10 cellular contexts compared by ENCODE assay signal in the genomic region with DNA sequence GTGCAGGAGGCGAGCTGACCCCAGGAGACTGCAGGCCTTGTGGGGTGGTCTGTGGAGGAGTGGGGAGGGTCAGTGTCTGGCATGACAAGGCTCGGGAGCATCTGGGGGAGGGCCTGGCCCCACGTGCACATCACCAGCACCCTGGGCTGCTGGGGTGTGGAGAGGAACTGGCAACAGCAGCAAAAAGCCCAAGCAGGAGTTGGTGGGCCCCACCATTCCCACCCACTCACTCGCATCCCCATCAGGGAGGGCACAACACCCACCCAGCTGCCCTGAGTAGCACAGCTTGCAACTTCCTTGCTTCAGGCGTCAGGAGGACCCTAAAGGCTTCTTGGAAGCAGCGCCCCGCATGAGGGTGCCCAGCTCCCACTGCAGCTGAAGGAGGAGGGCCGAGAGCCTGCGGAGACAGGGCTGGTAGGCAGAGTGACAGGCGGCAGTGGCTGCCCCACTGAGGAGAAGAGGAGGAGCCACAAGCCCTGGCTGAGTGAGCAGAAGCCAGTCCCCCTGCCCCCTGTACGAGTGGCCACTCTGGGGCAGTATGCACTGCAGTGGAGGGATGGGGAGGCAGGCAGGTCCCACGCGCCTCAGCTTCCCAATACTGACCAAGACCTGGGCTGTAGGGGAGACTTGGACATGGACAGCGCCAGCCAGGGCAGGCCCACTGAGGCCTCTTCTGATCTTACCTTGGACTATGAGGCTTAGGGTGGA. TPM values are rescaled to one million over a fixed set of nuclear protein-coding genes. Genes with fewer than 3 reads are reported as not detected.
DNase-seq lines count a peak whose midpoint lies in the region; ATAC-seq, FAIRE-seq and TF ChIP-seq lines count a peak whose summit lies in the region.
"Had no signal": no experiment of that assay in that cellular context is flagged by ENCODE, and none has a peak within 500 bp of the region (broad histone marks: within the 10 kb centered on the region; RNA-seq: fewer than 3 reads in every experiment).

No MANE protein-coding gene starts in this region.

- H3K79me2 ChIP-seq in GM12878 (ENCODE audit: control insufficient read depth, insufficient read depth, low read length), result peaks cover 70% of the 10 kb centered on the region

- no peaks in the 10 kb centered on the region for H3K9me3 ChIP-seq in A673 (ENCODE audit: low read depth, low read length, poor library complexity, severe bottlenecking)
- no peaks in the 10 kb centered on the region for H3K9me3 ChIP-seq in GM12878 (replicated peaks; ENCODE audit: control insufficient read depth, insufficient read depth, low read length)
- no peaks in the 10 kb centered on the region for H3K9me3 ChIP-seq in mucosa of rectum (ENCODE audit: control insufficient read depth in 2 of 2, low read length in 2 of 2)
- H3K9me3 ChIP-seq: gastroesophageal sphincter had no signal

- intact Hi-C loops in A673 (cut with micrococcal nuclease; ENCODE audit: unreplicated experiment) (no loop called here), GM12878 (cut with micrococcal nuclease; ENCODE audit: unreplicated experiment) (no loop called here), left colon (cut with DNase I, micrococcal nuclease) (no loop called here)

- H3K36me3 ChIP-seq in A673 (ENCODE audit: insufficient read depth, low read length, poor library complexity, severe bottlenecking) (no peaks in the 10 kb centered on the region), H7 (replicated peaks; ENCODE audit: control insufficient read depth, insufficient read depth, low read length) (no peaks in the 10 kb centered on the region), GM12878 (ENCODE audit: control insufficient read depth in 2 of 2, insufficient read depth in 2 of 2, low read length in 1 of 2) (peaks cover 3% of the 10 kb centered on the region in 2 experiments; a peak in 3 of 4 replicates), mucosa of rectum (ENCODE audit: control insufficient read depth in 2 of 2, insufficient read depth in 2 of 2, low read length in 2 of 2) (no peaks in the 10 kb centered on the region)
- H3K36me3 ChIP-seq: gastroesophageal sphincter had no signal

- H3K36me3 Mint-ChIP-seq in progenitor cell of endocrine pancreas (ENCODE audit: insufficient read depth), result no peaks in the 10 kb centered on the region

- H3K9me3 Mint-ChIP-seq in progenitor cell of endocrine pancreas (ENCODE audit: low read depth), result no peaks in the 10 kb centered on the region

- H3K27ac Mint-ChIP-seq in progenitor cell of endocrine pancreas, result no peak overlapping the region

- H3K4me3 ChIP-seq in A673 (ENCODE audit: low read depth, low read length, poor library complexity, severe bottlenecking) (no peak overlapping the region), H7 (ENCODE audit: insufficient read depth, low read depth, low read length) (no peak overlapping the region), GM12878 (no peak overlapping the region), mucosa of rectum (ENCODE audit: low read length in 2 of 2) (no peak overlapping the region)
- H3K4me3 ChIP-seq: gastroesophageal sphincter had no signal

- H3K4me1 Mint-ChIP-seq in progenitor cell of endocrine pancreas (ENCODE audit: low read depth), result no peaks in the 10 kb centered on the region

- DNase-seq in A673 (ENCODE audit: low spot score), result no peak
- peak; percentile 86 for DNase-seq in H7
- DNase-seq in GM12878 (ENCODE audit: low read depth, low spot score), result no peak
- DNase-seq in left colon, result no peak
- no peak for DNase-seq in progenitor cell of endocrine pancreas (ENCODE audit: low spot score, unreplicated experiment)
- DNase-seq in NCI-H146 (lab: John Stamatoyannopoulos, UW), result no peak
- DNase-seq in amygdala (lab: John Stamatoyannopoulos, UW), result no peak
- DNase-seq: caudate nucleus had no signal

- SMC1A ChIA-PET in GM12878 (lab: Charles Lee; ENCODE audit: uncharacterized antibody, unreplicated experiment), result no interaction called here

- peaks cover 12% of the 10 kb centered on the region for H4K20me1 ChIP-seq in GM12878 (ENCODE audit: control insufficient read depth, insufficient read depth)

- no peak overlapping the region for H3K4me3 Mint-ChIP-seq in progenitor cell of endocrine pancreas (ENCODE audit: low read depth)

- TF ChIP-seq CTCF in A673 (conservative IDR thresholded peaks at IDR 0.05; ENCODE audit: low read depth, low read length), result no peak
- TF ChIP-seq CTCF in GM12878 (IDR thresholded peaks at IDR 0.05 in 2 of 3, conservative IDR thresholded peaks at IDR 0.05 in 1 of 3; ENCODE audit: control insufficient read depth in 2 of 3, extremely low read depth in 1 of 3, insufficient read depth in 1 of 3, low read depth in 3 of 3, low read length in 3 of 3), result no peak
- TF ChIP-seq CTCF in progenitor cell of endocrine pancreas (IDR thresholded peaks at IDR 0.05; ENCODE audit: unreplicated experiment), result no peak

- no peaks in the 10 kb centered on the region for H3K27me3 Mint-ChIP-seq in progenitor cell of endocrine pancreas

- CTCF ChIA-PET in A673 (lab: Charles Lee) (interaction anchor here (0.6 kb wide), 1 partner anchor 492 kb away, joined by 3 read pairs; no protein-coding TSS in a partner anchor), GM12878 (lab: Yijun Ruan, JAX) (interaction anchor here (0.6 kb wide), 1 partner anchor 351 kb away, joined by 3 read pairs; no protein-coding TSS in a partner anchor)

- H3K9ac ChIP-seq in GM12878 (ENCODE audit: control insufficient read depth, insufficient read depth, low read length) (no peak overlapping the region), mucosa of rectum (ENCODE audit: low read depth in 1 of 2, low read length in 2 of 2) (peak overlapping the region in 1 of 2 donors; percentile 21)

- TF ChIP-seq POLR2A in GM12878 (IDR thresholded peaks at IDR 0.05; ENCODE audit: low read depth, low read length), result peak; percentile 23; the same call in 1 of the 2 replicates

- no peak overlapping the region for H3K4me2 ChIP-seq in GM12878 (ENCODE audit: control insufficient read depth, insufficient read depth)

- RAD21 ChIA-PET in GM12878 (lab: Charles Lee; ENCODE audit: unreplicated experiment), result interaction anchor here (1.1 to 2.0 kb wide), 2 partner anchors 24 to 93 kb away, joined by 3 to 4 read pairs; a partner anchor contains a TSS

- H2AFZ ChIP-seq in GM12878 (ENCODE audit: control insufficient read depth, low read depth, low read length), result no peak overlapping the region

- TF ChIP-seq RAD21 in GM12878 (IDR thresholded peaks at IDR 0.05; ENCODE audit: insufficient read depth, low read depth, low read length), result no peak

- BruUV-seq in A673 (replicated peaks; lab: Mats Ljungman, UMichigan) (no TSS peak), GM12878 (replicated peaks; lab: Mats Ljungman, UMichigan) (no TSS peak)

- 78% methylated on average over 14 of the region's 14 CpGs for WGBS in GM12878 (ENCODE audit: insufficient coverage, insufficient replicate concordance, low lambda C conversion rate, missing lambda C conversion rate)

- peaks cover 18% of the 10 kb centered on the region for H3K4me1 ChIP-seq in A673 (ENCODE audit: insufficient read depth, low read length, poor library complexity, severe bottlenecking)
- H3K4me1 ChIP-seq in GM12878 (ENCODE audit: control insufficient read depth, insufficient read depth, low read length), result peaks cover 31% of the 10 kb centered on the region
- peaks cover 35 to 47% of the 10 kb centered on the region in 2 donors for H3K4me1 ChIP-seq in mucosa of rectum (ENCODE audit: control insufficient read depth in 2 of 2, insufficient read depth in 2 of 2, low read length in 2 of 2)

- FAIRE-seq in GM12878 (lab: Jason Lieb, UNC), result no peak

- H3K27ac ChIP-seq in A673 (ENCODE audit: low read depth, low read length, poor library complexity, severe bottlenecking) (peak overlapping the region; percentile 53), GM12878 (ENCODE audit: control insufficient read depth, insufficient read depth) (no peak overlapping the region; the same call in 1 of the 2 replicates), mucosa of rectum (ENCODE audit: low read depth in 2 of 2, low read length in 2 of 2) (peak overlapping the region; percentile 22 to 50)

- H3K27me3 ChIP-seq in A673 (replicated peaks; ENCODE audit: insufficient read depth, low read depth, low read length, poor library complexity) (no peaks in the 10 kb centered on the region), H7 (ENCODE audit: control insufficient read depth, insufficient read depth, low read length) (no peaks in the 10 kb centered on the region), GM12878 (replicated peaks in 1 of 2; ENCODE audit: control insufficient read depth in 2 of 2, insufficient read depth in 2 of 2, low read length in 1 of 2) (no peaks in the 10 kb centered on the region), mucosa of rectum (ENCODE audit: control insufficient read depth in 2 of 2, insufficient read depth in 2 of 2, low read length in 2 of 2) (no peaks in the 10 kb centered on the region)
- H3K27me3 ChIP-seq: gastroesophageal sphincter had no signal

- in situ Hi-C loops in GM12878 (cut with MboI), result no loop called here

- no peak for TF ChIP-seq EP300 in GM12878 (IDR thresholded peaks at IDR 0.05; ENCODE audit: borderline replicate concordance in 1 of 2, control insufficient read depth in 1 of 2, low read depth in 2 of 2, low read length in 2 of 2)

- ATAC-seq in GM12878 (no peak; the same call in 2 of the 3 replicates), left colon (no peak)
- ATAC-seq: gastroesophageal sphincter had no signal

- POLR2A ChIA-PET in A673 (lab: Charles Lee; ENCODE audit: low non-redundant PET), result no interaction called here
- POLR2A ChIA-PET in GM12878 (lab: Charles Lee), result interaction anchor here (1.0 to 1.3 kb wide), 2 partner anchors 26 to 84 kb away, joined by 3 to 4 read pairs; a partner anchor contains a TSS

RNA-seq across cellular contexts. Expression of a gene that starts 26.5 kb away (rescaled TPM):
- 15.8 and 16.4 TPM in 2 replicates for total RNA-seq in A673 (2021)
- 16.4 and 17.0 TPM in 2 replicates for total RNA-seq in H7 (2014; rRNA removed; shearing (Covaris generic))
- total RNA-seq in GM12878 (2013; cell fraction: nucleolus; rRNA removed), result 31.6 and 39.3 TPM in 2 replicates
- total RNA-seq in GM12878 (2014; rRNA removed), result 11.7 and 13.1 TPM in 2 replicates
- 3.8 and 5.1 TPM in 2 replicates for total RNA-seq in GM12878 (2014; rRNA removed; fragmentation: Illumina TruSeq; extraction: Trizol)
- 19.7 and 25.0 TPM in 2 replicates for total RNA-seq in GM12878 (2021)
- polyA plus RNA-seq in GM12878 (2011; ENCODE audit: low read depth), result 4.6 TPM
- polyA plus RNA-seq in GM12878 (2011; rRNA removed), result 2.4 and 4.6 TPM in 2 replicates
- 6.1 and 9.0 TPM in 2 replicates for polyA plus RNA-seq in GM12878 (2011; cell fraction: cytosol; rRNA removed)
- polyA plus RNA-seq in GM12878 (2011; cell fraction: nucleus; rRNA removed), result 23.5 and 30.6 TPM in 2 replicates
- 13.5 and 16.7 TPM in 2 replicates for polyA plus RNA-seq in GM12878 (2012)
- 0.87 and 3.6 TPM in 2 replicates for polyA plus RNA-seq in GM12878 (2014; fragmentation: Illumina TruSeq; extraction: Trizol)
- polyA plus RNA-seq in GM12878 (2014; fragmentation: Nextera tagmentation; extraction: Ambion mirVana), result under 1 TPM; 0.91 to 0.98 TPM
- 13.8 and 16.8 TPM in 2 replicates for polyA plus RNA-seq in GM12878 (2014; rRNA removed)
- polyA plus RNA-seq in GM12878 (2016; fragmentation: Nextera tagmentation; extraction: Ambion mirVana), result 10 to 100 TPM; 21.2 to 21.6 TPM
- polyA minus RNA-seq in GM12878 (2011; rRNA and poly(A)+ RNA removed), result 5.9 and 12.4 TPM in 2 replicates
- polyA minus RNA-seq in GM12878 (2011; cell fraction: cytosol; rRNA and poly(A)+ RNA removed), result 4.8 and 10.7 TPM in 2 replicates
- polyA minus RNA-seq in GM12878 (2011; cell fraction: nucleus; rRNA and poly(A)+ RNA removed), result 7.1 and 13.3 TPM in 2 replicates
- total RNA-seq in left colon, result 10 to 100 TPM; 18.1 to 19.1 TPM
- total RNA-seq in progenitor cell of endocrine pancreas, result 13.8 and 15.5 TPM in 2 replicates

RNA-seq across cellular contexts. Expression of a gene that starts 48.0 kb away (rescaled TPM):
- 210 and 245 TPM in 2 replicates for total RNA-seq in A673 (2021)
- 446 and 481 TPM in 2 replicates for total RNA-seq in H7 (2014; rRNA removed; shearing (Covaris generic))
- 50.6 and 53.1 TPM in 2 replicates for total RNA-seq in GM12878 (2013; cell fraction: nucleolus; rRNA removed)
- 157 and 192 TPM in 2 replicates for total RNA-seq in GM12878 (2014; rRNA removed)
- 59.8 and 66.4 TPM in 2 replicates for total RNA-seq in GM12878 (2014; rRNA removed; fragmentation: Illumina TruSeq; extraction: Trizol)
- 204 and 205 TPM in 2 replicates for total RNA-seq in GM12878 (2021)
- 74.1 TPM for polyA plus RNA-seq in GM12878 (2011; ENCODE audit: low read depth)
- 62.3 and 116 TPM in 2 replicates for polyA plus RNA-seq in GM12878 (2011; rRNA removed)
- 212 and 258 TPM in 2 replicates for polyA plus RNA-seq in GM12878 (2011; cell fraction: cytosol; rRNA removed)
- 200 and 207 TPM in 2 replicates for polyA plus RNA-seq in GM12878 (2011; cell fraction: nucleus; rRNA removed)
- polyA plus RNA-seq in GM12878 (2012), result 209 and 231 TPM in 2 replicates
- polyA plus RNA-seq in GM12878 (2014; fragmentation: Illumina TruSeq; extraction: Trizol), result 4.2 and 39.7 TPM in 2 replicates
- 1 to 10 TPM in 1 of 2 experiments, under 1 TPM in 1; 0.13 to 1.1 TPM for polyA plus RNA-seq in GM12878 (2014; fragmentation: Nextera tagmentation; extraction: Ambion mirVana)
- 143 and 172 TPM in 2 replicates for polyA plus RNA-seq in GM12878 (2014; rRNA removed)
- polyA plus RNA-seq in GM12878 (2016; fragmentation: Nextera tagmentation; extraction: Ambion mirVana), result 100 to 1,000 TPM in 1 of 2 experiments, 10 to 100 TPM in 1; 90.1 to 101 TPM
- polyA minus RNA-seq in GM12878 (2011; rRNA and poly(A)+ RNA removed), result 71.0 and 163 TPM in 2 replicates
- 101 and 104 TPM in 2 replicates for polyA minus RNA-seq in GM12878 (2011; cell fraction: cytosol; rRNA and poly(A)+ RNA removed)
- 33.4 and 45.1 TPM in 2 replicates for polyA minus RNA-seq in GM12878 (2011; cell fraction: nucleus; rRNA and poly(A)+ RNA removed)
- 100 to 1,000 TPM; 174 to 197 TPM for total RNA-seq in left colon
- 216 and 220 TPM in 2 replicates for total RNA-seq in progenitor cell of endocrine pancreas

RNA-seq across cellular contexts. Expression of a gene that starts 57.4 kb away (rescaled TPM):
- total RNA-seq in A673 (2021) (153 and 223 TPM in 2 replicates), GM12878 (2014; rRNA removed) (9.9 and 12.3 TPM in 2 replicates), GM12878 (2014; rRNA removed; fragmentation: Illumina TruSeq; extraction: Trizol) (4.9 and 5.3 TPM in 2 replicates), GM12878 (2021) (37.0 and 38.8 TPM in 2 replicates), left colon (10 to 100 TPM; 14.1 to 15.1 TPM), progenitor cell of endocrine pancreas (234 TPM in 2 replicates)
- total RNA-seq in H7 (2014; rRNA removed; shearing (Covaris generic)), result 183 and 212 TPM in 2 replicates
- total RNA-seq in GM12878 (2013; cell fraction: nucleolus; rRNA removed), result 8.2 and 8.9 TPM in 2 replicates
- polyA plus RNA-seq in GM12878 (2011; ENCODE audit: low read depth), result 12.5 TPM
- polyA plus RNA-seq in GM12878 (2011; rRNA removed) (0.78 and 1.9 TPM in 2 replicates), GM12878 (2014; fragmentation: Illumina TruSeq; extraction: Trizol) (2.5 and 3.8 TPM in 2 replicates), GM12878 (2014; fragmentation: Nextera tagmentation; extraction: Ambion mirVana) (1 to 10 TPM; 2.8 to 6.3 TPM), GM12878 (2014; rRNA removed) (33.0 and 37.8 TPM in 2 replicates), GM12878 (2016; fragmentation: Nextera tagmentation; extraction: Ambion mirVana) (10 to 100 TPM; 12.0 to 12.5 TPM)
- polyA plus RNA-seq in GM12878 (2011; cell fraction: cytosol; rRNA removed), result 2.0 and 3.0 TPM in 2 replicates
- 19.2 and 23.0 TPM in 2 replicates for polyA plus RNA-seq in GM12878 (2011; cell fraction: nucleus; rRNA removed)
- polyA plus RNA-seq in GM12878 (2012), result 23.2 and 24.0 TPM in 2 replicates
- polyA minus RNA-seq in GM12878 (2011; rRNA and poly(A)+ RNA removed), result 0.59 and 2.4 TPM in 2 replicates
- polyA minus RNA-seq in GM12878 (2011; cell fraction: cytosol; rRNA and poly(A)+ RNA removed), result 1.1 and 5.1 TPM in 2 replicates
- 2.3 and 5.6 TPM in 2 replicates for polyA minus RNA-seq in GM12878 (2011; cell fraction: nucleus; rRNA and poly(A)+ RNA removed)
